Comparison of ENCODE assay signal across 25 cellular contexts in genomic region chr2:30790879-30791278, GRCh38. TPM values are rescaled to one million over a fixed set of nuclear protein-coding genes. Genes with fewer than 3 reads are reported as not detected.
"Had no signal": no experiment of that assay in that cellular context is flagged by ENCODE, and none has a peak within 500 bp of the region (broad histone marks: within the 10 kb centered on the region; RNA-seq: fewer than 3 reads in every experiment).

No MANE protein-coding gene starts in this region.

- H3K4me3 ChIP-seq: esophagus squamous epithelium, gastroesophageal sphincter, left ventricle myocardium inferior, lower lobe of right lung, psoas muscle, testis, tibial nerve had no signal

- H3K9me3 ChIP-seq: esophagus squamous epithelium, gastroesophageal sphincter, left ventricle myocardium inferior, lower lobe of right lung, neutrophil, psoas muscle, testis, tibial nerve had no signal

- ATAC-seq: gastroesophageal sphincter; lower lobe of right lung; psoas muscle; sciatic nerve; stimulated activated naive B cell treated with anti-CD40 and anti-IgM and Interleukin-4, amounts not matched to agents 10 μg/mL and 1 μg/mL and 100 μg/mL, for 72 hours; stimulated activated naive CD8-positive, alpha-beta T cell treated with anti-CD3 and anti-CD28 coated beads, Interleukin-15, amount 100 ng/mL, for 72 hours had no signal

- H3K27ac ChIP-seq: epithelial cell of prostate, esophagus squamous epithelium, gastroesophageal sphincter, left ventricle myocardium inferior, lower lobe of right lung, neutrophil, psoas muscle, testis, tibial nerve had no signal

- H3K27me3 ChIP-seq: gastroesophageal sphincter, neutrophil, testis, tibial nerve had no signal

- H3K4me1 ChIP-seq: esophagus squamous epithelium, gastroesophageal sphincter, left ventricle myocardium inferior, lower lobe of right lung, psoas muscle, testis, tibial nerve had no signal

- H3K36me3 ChIP-seq: esophagus squamous epithelium, gastroesophageal sphincter, left ventricle myocardium inferior, lower lobe of right lung, neutrophil, tibial nerve had no signal

- DNase-seq: effector memory CD4-positive, alpha-beta T cell; esophagus squamous epithelium; foreskin fibroblast; immature natural killer cell; left ventricle myocardium inferior; lower lobe of right lung; naive thymus-derived CD8-positive, alpha-beta T cell; psoas muscle; retina; stimulated activated CD4-positive, alpha-beta T cell treated with anti-CD3 and anti-CD28 coated beads, Interleukin-2, amount 100 ng/mL, for 24 hours; stimulated activated CD4-positive, alpha-beta T cell treated with anti-CD3 and anti-CD28 coated beads, Interleukin-4, amount 100 ng/mL, for 4 hours; stimulated activated naive B cell treated with anti-CD40 and anti-IgM and Interleukin-4, amounts not matched to agents 10 μg/mL and 1 μg/mL and 100 μg/mL, for 72 hours; stimulated activated naive CD8-positive, alpha-beta T cell treated with anti-CD3 and anti-CD28 coated beads, Interleukin-15, amount 100 ng/mL, for 72 hours; testis had no signal

RNA-seq across cellular contexts. Expression of gene CAPN13, which starts 16.4 kb away (rescaled TPM):
- total RNA-seq: left ventricle myocardium inferior; mesenteric fat pad; naive thymus-derived CD8-positive, alpha-beta T cell; osteoblast; psoas muscle; skeletal muscle tissue; subcutaneous adipose tissue; tibial nerve had no signal
- polyA plus RNA-seq: immature natural killer cell; keratinocyte; naive thymus-derived CD8-positive, alpha-beta T cell; neural cell had no signal
